Comparison of ENCODE assay signal across 2 cellular contexts in genomic region chr21:37574751-37575150, GRCh38.
TF ChIP-seq lines count a peak whose summit lies in the region.

No MANE protein-coding gene starts in this region.

TF ChIP-seq in WTC11, 78 proteins besides CTCF, POLR2A, EP300 and RAD21:
- TF ChIP-seq, protein P1, sequence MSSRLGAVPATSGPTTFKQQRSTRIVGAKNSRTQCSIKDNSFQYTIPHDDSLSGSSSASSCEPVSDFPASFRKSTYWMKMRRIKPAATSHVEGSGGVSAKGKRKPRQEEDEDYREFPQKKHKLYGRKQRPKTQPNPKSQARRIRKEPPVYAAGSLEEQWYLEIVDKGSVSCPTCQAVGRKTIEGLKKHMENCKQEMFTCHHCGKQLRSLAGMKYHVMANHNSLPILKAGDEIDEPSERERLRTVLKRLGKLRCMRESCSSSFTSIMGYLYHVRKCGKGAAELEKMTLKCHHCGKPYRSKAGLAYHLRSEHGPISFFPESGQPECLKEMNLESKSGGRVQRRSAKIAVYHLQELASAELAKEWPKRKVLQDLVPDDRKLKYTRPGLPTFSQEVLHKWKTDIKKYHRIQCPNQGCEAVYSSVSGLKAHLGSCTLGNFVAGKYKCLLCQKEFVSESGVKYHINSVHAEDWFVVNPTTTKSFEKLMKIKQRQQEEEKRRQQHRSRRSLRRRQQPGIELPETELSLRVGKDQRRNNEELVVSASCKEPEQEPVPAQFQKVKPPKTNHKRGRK (CRISPR knock-in tag; IDR thresholded peaks at IDR 0.05; ENCODE audit: borderline replicate concordance) = no peak
- TF ChIP-seq, protein P2, sequence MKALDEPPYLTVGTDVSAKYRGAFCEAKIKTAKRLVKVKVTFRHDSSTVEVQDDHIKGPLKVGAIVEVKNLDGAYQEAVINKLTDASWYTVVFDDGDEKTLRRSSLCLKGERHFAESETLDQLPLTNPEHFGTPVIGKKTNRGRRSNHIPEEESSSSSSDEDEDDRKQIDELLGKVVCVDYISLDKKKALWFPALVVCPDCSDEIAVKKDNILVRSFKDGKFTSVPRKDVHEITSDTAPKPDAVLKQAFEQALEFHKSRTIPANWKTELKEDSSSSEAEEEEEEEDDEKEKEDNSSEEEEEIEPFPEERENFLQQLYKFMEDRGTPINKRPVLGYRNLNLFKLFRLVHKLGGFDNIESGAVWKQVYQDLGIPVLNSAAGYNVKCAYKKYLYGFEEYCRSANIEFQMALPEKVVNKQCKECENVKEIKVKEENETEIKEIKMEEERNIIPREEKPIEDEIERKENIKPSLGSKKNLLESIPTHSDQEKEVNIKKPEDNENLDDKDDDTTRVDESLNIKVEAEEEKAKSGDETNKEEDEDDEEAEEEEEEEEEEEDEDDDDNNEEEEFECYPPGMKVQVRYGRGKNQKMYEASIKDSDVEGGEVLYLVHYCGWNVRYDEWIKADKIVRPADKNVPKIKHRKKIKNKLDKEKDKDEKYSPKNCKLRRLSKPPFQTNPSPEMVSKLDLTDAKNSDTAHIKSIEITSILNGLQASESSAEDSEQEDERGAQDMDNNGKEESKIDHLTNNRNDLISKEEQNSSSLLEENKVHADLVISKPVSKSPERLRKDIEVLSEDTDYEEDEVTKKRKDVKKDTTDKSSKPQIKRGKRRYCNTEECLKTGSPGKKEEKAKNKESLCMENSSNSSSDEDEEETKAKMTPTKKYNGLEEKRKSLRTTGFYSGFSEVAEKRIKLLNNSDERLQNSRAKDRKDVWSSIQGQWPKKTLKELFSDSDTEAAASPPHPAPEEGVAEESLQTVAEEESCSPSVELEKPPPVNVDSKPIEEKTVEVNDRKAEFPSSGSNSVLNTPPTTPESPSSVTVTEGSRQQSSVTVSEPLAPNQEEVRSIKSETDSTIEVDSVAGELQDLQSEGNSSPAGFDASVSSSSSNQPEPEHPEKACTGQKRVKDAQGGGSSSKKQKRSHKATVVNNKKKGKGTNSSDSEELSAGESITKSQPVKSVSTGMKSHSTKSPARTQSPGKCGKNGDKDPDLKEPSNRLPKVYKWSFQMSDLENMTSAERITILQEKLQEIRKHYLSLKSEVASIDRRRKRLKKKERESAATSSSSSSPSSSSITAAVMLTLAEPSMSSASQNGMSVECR (CRISPR knock-in tag; IDR thresholded peaks at IDR 0.05; ENCODE audit: borderline replicate concordance) = no peak
- TF ChIP-seq ETV6 (CRISPR knock-in tag; IDR thresholded peaks at IDR 0.05) (no peak), USF1 (CRISPR knock-in tag; IDR thresholded peaks at IDR 0.05) (no peak), RELA (CRISPR knock-in tag; IDR thresholded peaks at IDR 0.05; ENCODE audit: borderline replicate concordance) (no peak), ZNF317 (CRISPR knock-in tag; IDR thresholded peaks at IDR 0.05; ENCODE audit: borderline replicate concordance, low read depth) (no peak), ZNF671 (CRISPR knock-in tag; IDR thresholded peaks at IDR 0.05) (no peak), ZNF121 (CRISPR knock-in tag; IDR thresholded peaks at IDR 0.05) (no peak)
- TF ChIP-seq, protein P3, sequence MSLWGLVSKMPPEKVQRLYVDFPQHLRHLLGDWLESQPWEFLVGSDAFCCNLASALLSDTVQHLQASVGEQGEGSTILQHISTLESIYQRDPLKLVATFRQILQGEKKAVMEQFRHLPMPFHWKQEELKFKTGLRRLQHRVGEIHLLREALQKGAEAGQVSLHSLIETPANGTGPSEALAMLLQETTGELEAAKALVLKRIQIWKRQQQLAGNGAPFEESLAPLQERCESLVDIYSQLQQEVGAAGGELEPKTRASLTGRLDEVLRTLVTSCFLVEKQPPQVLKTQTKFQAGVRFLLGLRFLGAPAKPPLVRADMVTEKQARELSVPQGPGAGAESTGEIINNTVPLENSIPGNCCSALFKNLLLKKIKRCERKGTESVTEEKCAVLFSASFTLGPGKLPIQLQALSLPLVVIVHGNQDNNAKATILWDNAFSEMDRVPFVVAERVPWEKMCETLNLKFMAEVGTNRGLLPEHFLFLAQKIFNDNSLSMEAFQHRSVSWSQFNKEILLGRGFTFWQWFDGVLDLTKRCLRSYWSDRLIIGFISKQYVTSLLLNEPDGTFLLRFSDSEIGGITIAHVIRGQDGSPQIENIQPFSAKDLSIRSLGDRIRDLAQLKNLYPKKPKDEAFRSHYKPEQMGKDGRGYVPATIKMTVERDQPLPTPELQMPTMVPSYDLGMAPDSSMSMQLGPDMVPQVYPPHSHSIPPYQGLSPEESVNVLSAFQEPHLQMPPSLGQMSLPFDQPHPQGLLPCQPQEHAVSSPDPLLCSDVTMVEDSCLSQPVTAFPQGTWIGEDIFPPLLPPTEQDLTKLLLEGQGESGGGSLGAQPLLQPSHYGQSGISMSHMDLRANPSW (CRISPR knock-in tag; conservative IDR thresholded peaks at IDR 0.05; ENCODE audit: low read depth) = no peak

TF ChIP-seq in SK-N-SH, 30 proteins besides CTCF, POLR2A, EP300 and RAD21 (continued from another document):
- TF ChIP-seq EZH2phosphoT487 (IDR thresholded peaks at IDR 0.05; ENCODE audit: borderline replicate concordance, low read depth) (no peak), NFIC (IDR thresholded peaks at IDR 0.05; ENCODE audit: borderline replicate concordance) (no peak), ELF1 (IDR thresholded peaks at IDR 0.05) (no peak), RCOR1 (IDR thresholded peaks at IDR 0.05; ENCODE audit: low read length) (no peak), FOSL2 (IDR thresholded peaks at IDR 0.05; ENCODE audit: borderline replicate concordance, low read depth) (no peak), TEAD4 (IDR thresholded peaks at IDR 0.05; ENCODE audit: borderline replicate concordance, insufficient read depth) (no peak), FOXM1 (IDR thresholded peaks at IDR 0.05; ENCODE audit: low read depth) (no peak), REST (IDR thresholded peaks at IDR 0.05; ENCODE audit: low read depth, low read length) (no peak), CHD2 (IDR thresholded peaks at IDR 0.05; ENCODE audit: low read length, partially characterized antibody) (no peak), USF1 (IDR thresholded peaks at IDR 0.05; ENCODE audit: borderline replicate concordance, low read depth) (no peak), SMC3 (IDR thresholded peaks at IDR 0.05; ENCODE audit: low read depth, low read length) (no peak), IRF3 (IDR thresholded peaks at IDR 0.05; ENCODE audit: low read depth, low read length) (no peak), MXI1 (IDR thresholded peaks at IDR 0.05; ENCODE audit: low read depth, low read length) (no peak)
- TF ChIP-seq, protein P4, sequence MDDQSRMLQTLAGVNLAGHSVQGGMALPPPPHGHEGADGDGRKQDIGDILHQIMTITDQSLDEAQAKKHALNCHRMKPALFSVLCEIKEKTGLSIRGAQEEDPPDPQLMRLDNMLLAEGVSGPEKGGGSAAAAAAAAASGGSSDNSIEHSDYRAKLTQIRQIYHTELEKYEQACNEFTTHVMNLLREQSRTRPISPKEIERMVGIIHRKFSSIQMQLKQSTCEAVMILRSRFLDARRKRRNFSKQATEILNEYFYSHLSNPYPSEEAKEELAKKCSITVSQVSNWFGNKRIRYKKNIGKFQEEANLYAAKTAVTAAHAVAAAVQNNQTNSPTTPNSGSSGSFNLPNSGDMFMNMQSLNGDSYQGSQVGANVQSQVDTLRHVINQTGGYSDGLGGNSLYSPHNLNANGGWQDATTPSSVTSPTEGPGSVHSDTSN (IDR thresholded peaks at IDR 0.05) = no peak
